ENCODE assay signal across 17 cellular contexts in the genomic region with DNA sequence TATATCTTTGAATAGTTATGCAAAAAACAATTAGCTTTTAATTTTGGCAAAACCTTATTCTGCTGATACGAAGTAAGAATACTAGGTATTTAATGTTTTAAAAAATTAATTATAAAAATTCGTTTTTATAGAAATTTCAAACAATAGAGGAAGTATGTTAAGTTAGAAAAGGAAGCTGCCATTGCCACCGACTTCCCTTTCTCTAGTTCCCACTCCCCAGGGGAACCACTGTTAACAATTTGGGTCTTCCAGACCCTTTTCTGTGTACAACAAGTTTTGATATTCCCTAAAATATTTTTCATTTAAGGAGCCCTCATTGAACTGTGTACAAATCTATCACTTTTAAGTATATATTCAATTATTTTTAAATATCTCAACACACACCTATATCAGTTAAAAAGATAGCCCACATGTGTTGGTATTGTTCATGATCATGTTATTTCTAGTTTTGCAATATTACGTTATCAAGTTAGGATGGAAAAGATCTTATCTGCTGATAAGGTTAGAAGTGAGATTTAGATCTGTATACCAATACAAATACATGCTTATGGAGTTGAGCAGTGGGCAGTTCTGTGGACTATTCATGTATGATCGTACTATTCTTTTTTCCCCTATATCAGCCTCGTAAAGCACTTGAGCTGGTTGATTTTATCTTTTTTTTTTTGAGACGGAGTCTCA. TPM values are rescaled to one million over a fixed set of nuclear protein-coding genes. Genes with fewer than 3 reads are reported as not detected.
DNase-seq lines count a peak whose midpoint lies in the region; ATAC-seq lines count a peak whose summit lies in the region.
"Had no signal": no experiment of that assay in that cellular context is flagged by ENCODE, and none has a peak within 500 bp of the region (broad histone marks: within the 10 kb centered on the region; RNA-seq: fewer than 3 reads in every experiment).

No MANE protein-coding gene starts in this region.

- no peak overlapping the region for H3K4me3 Mint-ChIP-seq in activated naive CD8-positive, alpha-beta T cell
- H3K4me3 Mint-ChIP-seq in activated naive CD8-positive, alpha-beta T cell treated with anti-CD3 and anti-CD28 coated beads, Interleukin-2, amount 50 U/mL, for 24 hours, result no peak overlapping the region
- no peak overlapping the region for H3K4me3 Mint-ChIP-seq in effector memory CD8-positive, alpha-beta T cell
- H3K4me3 Mint-ChIP-seq: HFFc6 had no signal

- no peaks in the 10 kb centered on the region for H3K27me3 Mint-ChIP-seq in activated naive CD8-positive, alpha-beta T cell
- H3K27me3 Mint-ChIP-seq in activated naive CD8-positive, alpha-beta T cell treated with anti-CD3 and anti-CD28 coated beads, Interleukin-2, amount 50 U/mL, for 24 hours, result no peaks in the 10 kb centered on the region
- no peaks in the 10 kb centered on the region for H3K27me3 Mint-ChIP-seq in effector memory CD8-positive, alpha-beta T cell

- H3K9me3 Mint-ChIP-seq in activated naive CD8-positive, alpha-beta T cell (ENCODE audit: low read depth), result no peaks in the 10 kb centered on the region
- no peaks in the 10 kb centered on the region for H3K9me3 Mint-ChIP-seq in activated naive CD8-positive, alpha-beta T cell treated with anti-CD3 and anti-CD28 coated beads, Interleukin-2, amount 50 U/mL, for 24 hours
- no peaks in the 10 kb centered on the region for H3K9me3 Mint-ChIP-seq in effector memory CD8-positive, alpha-beta T cell
- H3K9me3 Mint-ChIP-seq: HFFc6 had no signal

- peaks cover 38% of the 10 kb centered on the region for H3K4me1 Mint-ChIP-seq in activated naive CD8-positive, alpha-beta T cell (ENCODE audit: low read depth)
- H3K4me1 Mint-ChIP-seq in activated naive CD8-positive, alpha-beta T cell treated with anti-CD3 and anti-CD28 coated beads, Interleukin-2, amount 50 U/mL, for 24 hours, result peaks cover 17% of the 10 kb centered on the region
- H3K4me1 Mint-ChIP-seq in effector memory CD8-positive, alpha-beta T cell (ENCODE audit: low read depth in 2 of 2), result peaks cover 3 to 21% of the 10 kb centered on the region in 2 donors

- intact Hi-C loops in posterior vena cava (cut with DNase I), result no loop called here

- no peak for ATAC-seq in activated naive CD8-positive, alpha-beta T cell treated with anti-CD3 and anti-CD28 coated beads, Interleukin-2, amount 50 U/mL, for 24 hours
- ATAC-seq in effector memory CD8-positive, alpha-beta T cell (replicated peaks), result no peak

- H3K27ac Mint-ChIP-seq in activated naive CD8-positive, alpha-beta T cell, result peak overlapping the region; percentile 5
- no peak overlapping the region for H3K27ac Mint-ChIP-seq in activated naive CD8-positive, alpha-beta T cell treated with anti-CD3 and anti-CD28 coated beads, Interleukin-2, amount 50 U/mL, for 24 hours
- peak overlapping the region; percentile 23 to 65 for H3K27ac Mint-ChIP-seq in effector memory CD8-positive, alpha-beta T cell
- H3K27ac Mint-ChIP-seq: HFFc6 had no signal

- peaks cover 7% of the 10 kb centered on the region for H3K36me3 Mint-ChIP-seq in activated naive CD8-positive, alpha-beta T cell
- peaks cover 30% of the 10 kb centered on the region for H3K36me3 Mint-ChIP-seq in activated naive CD8-positive, alpha-beta T cell treated with anti-CD3 and anti-CD28 coated beads, Interleukin-2, amount 50 U/mL, for 24 hours (ENCODE audit: low read depth)
- peaks cover 50% of the 10 kb centered on the region for H3K36me3 Mint-ChIP-seq in effector memory CD8-positive, alpha-beta T cell (ENCODE audit: insufficient read depth)

- no peak for DNase-seq in activated naive CD8-positive, alpha-beta T cell treated with anti-CD3 and anti-CD28 coated beads, Interleukin-2, amount 50 U/mL, for 24 hours
- DNase-seq in NOMO-1 (lab: John Stamatoyannopoulos, UW; ENCODE audit: unreplicated experiment in 2 of 2), result peak; percentile 11 to 42
- no peak for DNase-seq in effector memory CD8-positive, alpha-beta T cell
- DNase-seq in stimulated activated CD4-positive, alpha-beta T cell treated with anti-CD3 and anti-CD28 coated beads, Interleukin-1b, Interleukin-23, amount 100 ng/mL, for 48 hours, result no peak
- no peak for DNase-seq in NCI-H1105 treated with DMSO at 0.1 percent for 48 hours (lab: John Stamatoyannopoulos, UW)
- DNase-seq in posterior vena cava (ENCODE audit: low spot score), result no peak
- DNase-seq: ACHN, BE2C, DMS 273 treated with DMSO at 0.1 percent for 48 hours, EL, HFFc6, KG1, NCI-H1417 treated with DMSO at 0.1 percent for 48 hours, NCI-H2029, NCI-H2171 treated with DMSO at 0.1 percent for 48 hours, NCI-H774 had no signal

RNA-seq across cellular contexts. Expression of gene NDFIP1, which starts 25.9 kb away (rescaled TPM):
- 10 to 100 TPM; 78.5 to 81.0 TPM for total RNA-seq in posterior vena cava

Comparison
In these comparisons a context has a peak if more than half of its experiments do, and no peak if none do; other contexts are left out.
1. DNase-seq: peak in NOMO-1 (2 of 2); none in activated naive CD8-positive, alpha-beta T cell treated with anti-CD3 and anti-CD28 coated beads, Interleukin-2, amount 50 U/mL, for 24 hours (single experiment), effector memory CD8-positive, alpha-beta T cell (0 of 3), stimulated activated CD4-positive, alpha-beta T cell treated with anti-CD3 and anti-CD28 coated beads, Interleukin-1b, Interleukin-23, amount 100 ng/mL, for 48 hours (single experiment), NCI-H1105 treated with DMSO at 0.1 percent for 48 hours (single experiment) and posterior vena cava (single experiment).